Comparison of ENCODE assay signal across 8 cellular contexts in the genomic region with DNA sequence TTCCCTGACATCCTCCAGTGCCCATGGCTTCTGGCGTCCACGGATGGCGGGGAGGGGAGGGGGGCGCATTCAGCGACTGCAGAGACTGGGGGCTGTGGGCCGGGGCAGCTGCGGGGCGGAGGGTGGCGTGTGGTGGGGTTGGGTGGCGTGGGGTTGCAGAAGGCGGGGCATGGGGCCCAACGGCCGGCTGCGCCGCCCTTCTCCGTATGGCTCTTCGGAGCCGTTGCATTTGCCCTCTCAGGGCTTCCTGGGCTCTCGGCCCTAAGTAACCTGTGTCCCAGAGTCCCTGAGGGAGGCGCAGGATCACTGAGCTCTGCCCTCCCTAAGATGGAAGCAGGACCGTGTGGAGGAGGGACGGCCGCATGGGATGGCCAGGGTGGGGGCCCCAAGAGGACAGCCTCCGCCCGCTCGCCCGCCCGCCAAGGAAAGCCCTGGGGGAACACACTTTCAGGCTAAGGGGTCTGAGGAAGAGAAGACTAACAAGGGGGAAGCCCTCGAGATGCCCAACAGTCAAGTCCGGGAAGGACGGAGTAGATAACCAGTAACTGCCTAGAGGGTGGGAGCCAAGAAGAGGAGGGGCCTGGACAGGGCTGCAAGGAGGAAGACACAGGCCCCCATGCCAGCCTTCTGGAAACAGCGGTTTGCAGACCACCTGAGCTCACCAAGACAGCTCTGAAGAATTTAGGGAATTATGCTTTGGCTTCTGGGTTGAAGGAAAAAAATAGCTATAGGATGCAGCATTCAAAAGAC. TPM values are rescaled to one million over a fixed set of nuclear protein-coding genes. Genes with fewer than 3 reads are reported as not detected.
A peak's percentile ranks its signal among the peaks of the same experiment; 100 is the strongest.
DNase-seq lines count a peak whose midpoint lies in the region; ATAC-seq and TF ChIP-seq lines count a peak whose summit lies in the region.

No MANE protein-coding gene starts in this region.

- H3K4me3 Mint-ChIP-seq in activated T-helper 2 cell treated with anti-CD3 and anti-CD28 coated beads, Interferon-gamma antibody, Interleukin-2, Interleukin-4, amounts not matched to agents 10 μg/mL and 5 μg/mL and 100 μg/mL, durations not matched to agents 14 hours and 24 hours and 36 hours (ENCODE audit: low read depth): peak overlapping the region; percentile 60

- peak overlapping the region; percentile 73 for H3K9ac ChIP-seq in skeletal muscle satellite cell (ENCODE audit: low read depth, low read length)

- no TSS peak for BruUV-seq in A673 (replicated peaks; lab: Mats Ljungman, UMichigan)

- no peaks in the 10 kb centered on the region for H3K4me1 ChIP-seq in A673 (ENCODE audit: insufficient read depth, low read length, poor library complexity, severe bottlenecking)
- peaks cover 21% of the 10 kb centered on the region for H3K4me1 ChIP-seq in hepatocyte (ENCODE audit: insufficient read depth)
- peaks cover 19% of the 10 kb centered on the region for H3K4me1 ChIP-seq in skeletal muscle satellite cell (ENCODE audit: control insufficient read depth, insufficient read depth, low read length)

- intact Hi-C loops in A673 (cut with micrococcal nuclease; ENCODE audit: unreplicated experiment): no loop called here
- intact Hi-C loops in activated T-helper 2 cell treated with anti-CD3 and anti-CD28 coated beads, Interferon-gamma antibody, Interleukin-2, Interleukin-4, amounts not matched to agents 10 μg/mL and 5 μg/mL and 100 μg/mL, durations not matched to agents 14 hours and 24 hours and 36 hours (cut with micrococcal nuclease): no loop called here

- no peak overlapping the region for H3K27ac Mint-ChIP-seq in activated T-helper 2 cell treated with anti-CD3 and anti-CD28 coated beads, Interferon-gamma antibody, Interleukin-2, Interleukin-4, amounts not matched to agents 10 μg/mL and 5 μg/mL and 100 μg/mL, durations not matched to agents 14 hours and 24 hours and 36 hours

- H3K36me3 ChIP-seq in A673 (ENCODE audit: insufficient read depth, low read length, poor library complexity, severe bottlenecking) (peaks cover 6% of the 10 kb centered on the region), hepatocyte (replicated peaks; ENCODE audit: insufficient read depth, low read depth) (no peaks in the 10 kb centered on the region), skeletal muscle satellite cell (ENCODE audit: insufficient read depth, low read length) (peaks cover 16% of the 10 kb centered on the region)

- no peaks in the 10 kb centered on the region for H3K27me3 ChIP-seq in A673 (replicated peaks; ENCODE audit: insufficient read depth, low read depth, low read length, poor library complexity)
- H3K27me3 ChIP-seq in hepatocyte: no peaks in the 10 kb centered on the region
- H3K27me3 ChIP-seq in skeletal muscle satellite cell (ENCODE audit: control insufficient read depth, insufficient read depth, low read length): no peaks in the 10 kb centered on the region

- WGBS in hepatocyte (ENCODE audit: low lambda C conversion rate, missing lambda C conversion rate): 9% methylated on average over 19 of the region's 32 CpGs

- ATAC-seq in GM18867 (IDR thresholded peaks at IDR 0.05; ENCODE audit: unreplicated experiment) (no peak), HG03469 (IDR thresholded peaks at IDR 0.05; ENCODE audit: unreplicated experiment) (no peak)

- peak overlapping the region; percentile 43 for H2AFZ ChIP-seq in hepatocyte

- POLR2A ChIA-PET in A673 (lab: Charles Lee; ENCODE audit: low non-redundant PET): interaction anchor here (0.6 kb wide), 1 partner anchor 14 kb away, joined by 9 read pairs; no protein-coding TSS in a partner anchor

- H3K4me3 ChIP-seq in A673 (ENCODE audit: low read depth, low read length, poor library complexity, severe bottlenecking): peak overlapping the region; percentile 27
- H3K4me3 ChIP-seq in GM12875 (ENCODE audit: low read depth, low read length): peak overlapping the region; percentile 55
- peak overlapping the region; percentile 86 for H3K4me3 ChIP-seq in hepatocyte
- peak overlapping the region; percentile 87 for H3K4me3 ChIP-seq in skeletal muscle satellite cell (ENCODE audit: low read length)

- H3K79me2 ChIP-seq in hepatocyte: peaks cover 38% of the 10 kb centered on the region

- no peaks in the 10 kb centered on the region for H4K20me1 ChIP-seq in hepatocyte (ENCODE audit: insufficient read depth, poor library complexity, severe bottlenecking)

- DNase-seq in A673 (ENCODE audit: low spot score) (no peak), hepatocyte (ENCODE audit: low spot score) (peak; percentile 71), activated gamma-delta T cell (lab: John Stamatoyannopoulos, UW) (no peak)
- no peak for DNase-seq in activated T-helper 2 cell treated with anti-CD3 and anti-CD28 coated beads, Interferon-gamma antibody, Interleukin-2, Interleukin-4, amounts not matched to agents 10 μg/mL and 5 μg/mL and 100 μg/mL, durations not matched to agents 14 hours and 24 hours and 36 hours (ENCODE audit: low spot score)

- H3K9me3 Mint-ChIP-seq in activated T-helper 2 cell treated with anti-CD3 and anti-CD28 coated beads, Interferon-gamma antibody, Interleukin-2, Interleukin-4, amounts not matched to agents 10 μg/mL and 5 μg/mL and 100 μg/mL, durations not matched to agents 14 hours and 24 hours and 36 hours: no peaks in the 10 kb centered on the region

- TF ChIP-seq CTCF in A673 (conservative IDR thresholded peaks at IDR 0.05; ENCODE audit: low read depth, low read length) (no peak), GM12875 (IDR thresholded peaks at IDR 0.05; ENCODE audit: borderline replicate concordance, insufficient read depth, low read depth, low read length) (no peak), hepatocyte (IDR thresholded peaks at IDR 0.05; ENCODE audit: poor library complexity) (no peak)

- CTCF ChIA-PET in A673 (lab: Charles Lee): interaction anchor here (1.2 kb wide), 2 partner anchors 24 to 72 kb away, joined by 3 read pairs; a partner anchor contains a TSS

- H3K36me3 Mint-ChIP-seq in activated T-helper 2 cell treated with anti-CD3 and anti-CD28 coated beads, Interferon-gamma antibody, Interleukin-2, Interleukin-4, amounts not matched to agents 10 μg/mL and 5 μg/mL and 100 μg/mL, durations not matched to agents 14 hours and 24 hours and 36 hours (ENCODE audit: low read depth): peaks cover 13% of the 10 kb centered on the region

- no peak overlapping the region for H3K27ac ChIP-seq in A673 (ENCODE audit: low read depth, low read length, poor library complexity, severe bottlenecking)
- peak overlapping the region; percentile 76 for H3K27ac ChIP-seq in hepatocyte

- H3K9me3 ChIP-seq in A673 (ENCODE audit: low read depth, low read length, poor library complexity, severe bottlenecking) (no peaks in the 10 kb centered on the region), hepatocyte (ENCODE audit: low read depth) (no peaks in the 10 kb centered on the region), skeletal muscle satellite cell (replicated peaks; ENCODE audit: low read length) (no peaks in the 10 kb centered on the region)

- H3K4me1 Mint-ChIP-seq in activated T-helper 2 cell treated with anti-CD3 and anti-CD28 coated beads, Interferon-gamma antibody, Interleukin-2, Interleukin-4, amounts not matched to agents 10 μg/mL and 5 μg/mL and 100 μg/mL, durations not matched to agents 14 hours and 24 hours and 36 hours (ENCODE audit: low read depth): peaks cover 7% of the 10 kb centered on the region

- peak overlapping the region; percentile 99 for H3K4me2 ChIP-seq in hepatocyte
- peak overlapping the region; percentile 97 for H3K4me2 ChIP-seq in skeletal muscle satellite cell (ENCODE audit: low read length)

- H3K9me2 ChIP-seq in hepatocyte (replicated peaks; ENCODE audit: insufficient read depth): no peaks in the 10 kb centered on the region

- peaks cover 21% of the 10 kb centered on the region for H3K27me3 Mint-ChIP-seq in activated T-helper 2 cell treated with anti-CD3 and anti-CD28 coated beads, Interferon-gamma antibody, Interleukin-2, Interleukin-4, amounts not matched to agents 10 μg/mL and 5 μg/mL and 100 μg/mL, durations not matched to agents 14 hours and 24 hours and 36 hours (ENCODE audit: low read depth)

RNA-seq across cellular contexts. Expression of a gene that starts 9.2 kb away (rescaled TPM):
- 0.48 TPM in 1 of 2 replicates, not detected in the other for total RNA-seq in A673 (2021)
- 0.23 and 0.30 TPM in 2 replicates for total RNA-seq in activated T-helper 2 cell treated with anti-CD3 and anti-CD28 coated beads, Interferon-gamma antibody, Interleukin-2, Interleukin-4, amounts not matched to agents 10 μg/mL and 5 μg/mL and 100 μg/mL, durations not matched to agents 14 hours and 24 hours and 36 hours
- total RNA-seq in hepatocyte: 1.3 and 3.1 TPM in 2 replicates
- polyA plus RNA-seq in hepatocyte: 1.7 and 2.1 TPM in 2 replicates
- 0.22 and 0.76 TPM in 2 replicates for total RNA-seq in skeletal muscle satellite cell (2012; rRNA removed)

RNA-seq across cellular contexts. Expression of a gene that starts 24.2 kb away (rescaled TPM):
- total RNA-seq in A673 (2021) (54.3 and 64.3 TPM in 2 replicates), hepatocyte (28.1 and 41.3 TPM in 2 replicates)
- total RNA-seq in activated T-helper 2 cell treated with anti-CD3 and anti-CD28 coated beads, Interferon-gamma antibody, Interleukin-2, Interleukin-4, amounts not matched to agents 10 μg/mL and 5 μg/mL and 100 μg/mL, durations not matched to agents 14 hours and 24 hours and 36 hours: 64.7 and 68.4 TPM in 2 replicates
- 50.4 and 65.4 TPM in 2 replicates for polyA plus RNA-seq in hepatocyte
- 37.3 and 45.4 TPM in 2 replicates for total RNA-seq in skeletal muscle satellite cell (2012; rRNA removed)

RNA-seq across cellular contexts. Expression of a gene that starts 40.7 kb away (rescaled TPM):
- total RNA-seq in A673 (2021): 79.0 and 82.5 TPM in 2 replicates
- total RNA-seq in activated T-helper 2 cell treated with anti-CD3 and anti-CD28 coated beads, Interferon-gamma antibody, Interleukin-2, Interleukin-4, amounts not matched to agents 10 μg/mL and 5 μg/mL and 100 μg/mL, durations not matched to agents 14 hours and 24 hours and 36 hours: 79.2 and 80.1 TPM in 2 replicates
- 46.5 and 49.2 TPM in 2 replicates for total RNA-seq in hepatocyte
- 30.7 and 31.8 TPM in 2 replicates for polyA plus RNA-seq in hepatocyte
- total RNA-seq in skeletal muscle satellite cell (2012; rRNA removed): 36.2 and 45.0 TPM in 2 replicates

RNA-seq across cellular contexts. Expression of a gene that starts 44.1 kb away (rescaled TPM):
- total RNA-seq in A673 (2021): 38.5 TPM in 2 replicates
- total RNA-seq in activated T-helper 2 cell treated with anti-CD3 and anti-CD28 coated beads, Interferon-gamma antibody, Interleukin-2, Interleukin-4, amounts not matched to agents 10 μg/mL and 5 μg/mL and 100 μg/mL, durations not matched to agents 14 hours and 24 hours and 36 hours: 25.8 and 25.9 TPM in 2 replicates
- total RNA-seq in hepatocyte: 26.2 and 38.4 TPM in 2 replicates
- 40.5 and 41.2 TPM in 2 replicates for polyA plus RNA-seq in hepatocyte
- total RNA-seq in skeletal muscle satellite cell (2012; rRNA removed): 14.2 and 19.9 TPM in 2 replicates

RNA-seq across cellular contexts. Expression of a gene that starts 57.1 kb away (rescaled TPM):
- total RNA-seq in A673 (2021): 0.39 and 0.43 TPM in 2 replicates
- total RNA-seq in activated T-helper 2 cell treated with anti-CD3 and anti-CD28 coated beads, Interferon-gamma antibody, Interleukin-2, Interleukin-4, amounts not matched to agents 10 μg/mL and 5 μg/mL and 100 μg/mL, durations not matched to agents 14 hours and 24 hours and 36 hours: 0.07 TPM in 1 of 2 replicates, not detected in the other
- 3.3 and 14.4 TPM in 2 replicates for total RNA-seq in hepatocyte
- polyA plus RNA-seq in hepatocyte: 8.0 and 12.9 TPM in 2 replicates
- total RNA-seq in skeletal muscle satellite cell (2012; rRNA removed): 0.25 and 1.3 TPM in 2 replicates

Comparison
In these comparisons a context has a peak if more than half of its experiments do, and no peak if none do; other contexts are left out.
1. H3K4me3 ChIP-seq: peak in every context shown above with its lines; median percentile 87 in skeletal muscle satellite cell; 86 in hepatocyte; 55 in GM12875; 27 in A673.